In genomic region chr15:82231842-82232241, GRCh38 we compare ENCODE assay signal across 1 cellular context.
TF ChIP-seq lines count a peak whose summit lies in the region.

No MANE protein-coding gene starts in this region.

TF ChIP-seq in K562, 482 proteins besides CTCF, POLR2A, EP300 and RAD21 (continued from another document):
- no peak for TF ChIP-seq ZBTB33 (CRISPR knock-in tag; IDR thresholded peaks at IDR 0.05)
- no peak for TF ChIP-seq XRCC5 (IDR thresholded peaks at IDR 0.05; ENCODE audit: low read depth, low read length)
- TF ChIP-seq TAF1 (IDR thresholded peaks at IDR 0.05; ENCODE audit: control insufficient read depth, extremely low read depth, insufficient read depth, low read length, severe bottlenecking) = no peak
- TF ChIP-seq GABPB1 (CRISPR knock-in tag; IDR thresholded peaks at IDR 0.05) = 0 out of 2 replicates have a peak, but pooled peaks have one; percentile 14
- peak; percentile 28; the same call in 1 of the 2 replicates for TF ChIP-seq SMARCE1 (IDR thresholded peaks at IDR 0.05)
- TF ChIP-seq POLR2G (IDR thresholded peaks at IDR 0.05; ENCODE audit: low read depth, low read length) = no peak
- TF ChIP-seq FIP1L1 (IDR thresholded peaks at IDR 0.05; ENCODE audit: low read depth, low read length, poor library complexity, severe bottlenecking) = no peak
- no peak for TF ChIP-seq ASH1L (IDR thresholded peaks at IDR 0.05; ENCODE audit: borderline replicate concordance, low read depth, partially characterized antibody)
- TF ChIP-seq HDAC8 (tag; IDR thresholded peaks at IDR 0.05) = no peak
- no peak for TF ChIP-seq ZBTB1 (CRISPR knock-in tag; IDR thresholded peaks at IDR 0.05; ENCODE audit: borderline replicate concordance, low read depth)
- TF ChIP-seq DMBX1 (CRISPR knock-in tag; IDR thresholded peaks at IDR 0.05; ENCODE audit: borderline replicate concordance) = no peak
- TF ChIP-seq RBM39 (optimal IDR thresholded peaks at IDR 0.05; ENCODE audit: low read depth, low read length) = no peak
- TF ChIP-seq ZBTB11 (CRISPR knock-in tag; IDR thresholded peaks at IDR 0.05) = 0 out of 6 replicates have a peak, but pooled peaks of 1 of the 3 experiments have one; percentile 27
- TF ChIP-seq DLX4 (CRISPR knock-in tag; IDR thresholded peaks at IDR 0.05) = no peak
- TF ChIP-seq STAT5A (IDR thresholded peaks at IDR 0.05; ENCODE audit: borderline replicate concordance, low read length) = no peak
- TF ChIP-seq SMARCA4 (IDR thresholded peaks at IDR 0.05) = peak; percentile 77
- no peak for TF ChIP-seq GATAD2A (IDR thresholded peaks at IDR 0.05)
- TF ChIP-seq TAL1 (IDR thresholded peaks at IDR 0.05) = peak; percentile 76
- no peak for TF ChIP-seq BRCA1 (IDR thresholded peaks at IDR 0.05)
- TF ChIP-seq BRCA1 (CRISPR knock-in tag; IDR thresholded peaks at IDR 0.05) = no peak
- TF ChIP-seq EWSR1 (IDR thresholded peaks at IDR 0.05; ENCODE audit: borderline replicate concordance, low read depth, partially characterized antibody) = no peak
- TF ChIP-seq NR3C1 (CRISPR knock-in tag; IDR thresholded peaks at IDR 0.05) = no peak
- 0 out of 4 replicates have a peak, but pooled peaks of 1 of the 2 experiments have one; percentile 17 for TF ChIP-seq MNT (conservative IDR thresholded peaks at IDR 0.05)
- TF ChIP-seq HNRNPK (IDR thresholded peaks at IDR 0.05; ENCODE audit: low read depth, low read length, poor library complexity, severe bottlenecking) = no peak
- no peak for TF ChIP-seq POU5F1 (IDR thresholded peaks at IDR 0.05; ENCODE audit: borderline replicate concordance, low read depth, low read length, partially characterized antibody)
- TF ChIP-seq CXXC5 (CRISPR knock-in tag; IDR thresholded peaks at IDR 0.05) = peak; percentile 43
- no peak for TF ChIP-seq FOXO4 (CRISPR knock-in tag; IDR thresholded peaks at IDR 0.05)
- TF ChIP-seq NCOR1 (IDR thresholded peaks at IDR 0.05) = peak; percentile 60
- peak; percentile 55 for TF ChIP-seq MEF2A (IDR thresholded peaks at IDR 0.05; ENCODE audit: control insufficient read depth, low read depth, low read length)
- no peak for TF ChIP-seq SAFB2 (IDR thresholded peaks at IDR 0.05; ENCODE audit: borderline replicate concordance, low read depth, low read length, severe bottlenecking)
- peak; percentile 61 for TF ChIP-seq GABPA (tag; conservative IDR thresholded peaks at IDR 0.05; ENCODE audit: low read depth)
